8 cellular contexts compared by ENCODE assay signal in the genomic region with DNA sequence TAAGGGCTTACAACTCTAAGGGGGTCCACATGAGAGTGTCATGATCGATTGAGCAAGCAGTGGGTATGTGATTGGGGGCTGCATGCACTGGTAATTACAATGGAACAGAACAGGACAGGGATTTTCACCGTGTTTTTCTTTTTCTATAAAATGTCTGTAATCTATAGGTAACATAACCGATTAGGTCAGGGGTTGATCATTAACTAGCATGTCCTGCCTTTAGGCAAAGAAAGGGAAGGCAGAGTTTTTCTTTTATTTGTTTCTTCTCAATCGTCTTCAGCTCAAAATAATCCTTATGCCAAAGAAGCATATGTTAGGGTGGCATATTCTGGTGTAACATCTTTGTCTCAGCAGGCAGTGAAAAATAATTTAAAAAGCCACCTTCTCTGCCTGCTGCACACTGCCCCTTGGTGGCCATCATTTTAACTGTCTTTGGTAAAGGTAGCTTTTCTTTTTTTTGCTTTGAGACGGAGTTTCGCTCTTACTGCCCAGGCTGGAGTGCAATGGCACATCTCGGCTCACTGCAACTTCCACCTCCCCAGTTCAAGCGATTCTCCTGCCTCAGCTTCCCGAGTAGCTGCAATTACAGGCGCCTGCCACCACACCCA. TPM values are rescaled to one million over a fixed set of nuclear protein-coding genes. Genes with fewer than 3 reads are reported as not detected.
DNase-seq lines count a peak whose midpoint lies in the region; ATAC-seq and TF ChIP-seq lines count a peak whose summit lies in the region.

No MANE protein-coding gene starts in this region.

- no peaks in the 10 kb centered on the region for H3K36me3 Mint-ChIP-seq in stimulated activated memory B cell treated with anti-CD40 and anti-IgM and Interleukin-4, amounts not matched to agents 10 μg/mL and 1 μg/mL and 100 μg/mL, for 72 hours

- H3K4me3 Mint-ChIP-seq in stimulated activated memory B cell treated with anti-CD40 and anti-IgM and Interleukin-4, amounts not matched to agents 10 μg/mL and 1 μg/mL and 100 μg/mL, for 72 hours: peak overlapping the region; percentile 31

- TF ChIP-seq CTCF in cardiac muscle cell (IDR thresholded peaks at IDR 0.05; ENCODE audit: low read depth, low read length): peak; percentile 48
- TF ChIP-seq CTCF in right atrium auricular region (IDR thresholded peaks at IDR 0.05): peak in 1 of 2 donors; percentile 53
- peak; percentile 40 to 43 for TF ChIP-seq CTCF in left lung (IDR thresholded peaks at IDR 0.05)

- H3K27ac Mint-ChIP-seq in stimulated activated memory B cell treated with anti-CD40 and anti-IgM and Interleukin-4, amounts not matched to agents 10 μg/mL and 1 μg/mL and 100 μg/mL, for 72 hours: no peak overlapping the region

- DNase-seq in cardiac muscle cell (ENCODE audit: low read depth in 1 of 2, low spot score in 1 of 2) (peak; percentile 25 to 62), right atrium auricular region (ENCODE audit: low spot score) (no peak), RPMI8226 (peak; percentile 49), amniotic stem cell (lab: John Stamatoyannopoulos, UW) (peak; percentile 1), left lung (no peak), NCI-H128 (lab: John Stamatoyannopoulos, UW; ENCODE audit: unreplicated experiment) (no peak)

- peak; percentile 68 for ATAC-seq in HG02885 (IDR thresholded peaks at IDR 0.05; ENCODE audit: poor library complexity, unreplicated experiment)
- ATAC-seq in left lung: peak; percentile 84
- peak; percentile 76 for ATAC-seq in stimulated activated memory B cell treated with anti-CD40 and anti-IgM and Interleukin-4, amounts not matched to agents 10 μg/mL and 1 μg/mL and 100 μg/mL, for 72 hours

- H3K36me3 ChIP-seq in cardiac muscle cell (no peaks in the 10 kb centered on the region), right atrium auricular region (no peaks in the 10 kb centered on the region), left lung (no peaks in the 10 kb centered on the region)

- peaks cover 9% of the 10 kb centered on the region for H3K4me1 Mint-ChIP-seq in stimulated activated memory B cell treated with anti-CD40 and anti-IgM and Interleukin-4, amounts not matched to agents 10 μg/mL and 1 μg/mL and 100 μg/mL, for 72 hours

- H3K9me3 ChIP-seq in cardiac muscle cell (ENCODE audit: low read depth) (no peaks in the 10 kb centered on the region), right atrium auricular region (no peaks in the 10 kb centered on the region), left lung (no peaks in the 10 kb centered on the region)

- no peaks in the 10 kb centered on the region for H3K4me1 ChIP-seq in cardiac muscle cell (ENCODE audit: low read depth)
- H3K4me1 ChIP-seq in right atrium auricular region: no peaks in the 10 kb centered on the region
- no peaks in the 10 kb centered on the region for H3K4me1 ChIP-seq in left lung

- no peak overlapping the region for H3K4me3 ChIP-seq in cardiac muscle cell
- H3K4me3 ChIP-seq in right atrium auricular region: no peak overlapping the region
- H3K4me3 ChIP-seq in left lung: no peak overlapping the region

- H3K27me3 Mint-ChIP-seq in stimulated activated memory B cell treated with anti-CD40 and anti-IgM and Interleukin-4, amounts not matched to agents 10 μg/mL and 1 μg/mL and 100 μg/mL, for 72 hours: no peaks in the 10 kb centered on the region

- H3K27me3 ChIP-seq in cardiac muscle cell (no peaks in the 10 kb centered on the region), right atrium auricular region (no peaks in the 10 kb centered on the region), left lung (no peaks in the 10 kb centered on the region)

- H3K9me3 Mint-ChIP-seq in stimulated activated memory B cell treated with anti-CD40 and anti-IgM and Interleukin-4, amounts not matched to agents 10 μg/mL and 1 μg/mL and 100 μg/mL, for 72 hours: no peaks in the 10 kb centered on the region

- intact Hi-C loops in left lung (cut with DNase I): loop anchor here in 1 of 2 donors (10.0 kb wide), 1 partner anchor 205 kb away; no protein-coding TSS in a partner anchor

- H3K27ac ChIP-seq in cardiac muscle cell (no peak overlapping the region), right atrium auricular region (no peak overlapping the region), left lung (no peak overlapping the region)

RNA-seq across cellular contexts. Expression of a gene that starts 9.7 kb away (rescaled TPM):
- total RNA-seq in cardiac muscle cell (9.1 and 26.1 TPM in 2 replicates), right atrium auricular region (1 to 10 TPM; 6.7 to 8.8 TPM), left lung (10 to 100 TPM; 15.3 to 15.8 TPM)
- 18.3 and 23.0 TPM in 2 replicates for polyA plus RNA-seq in cardiac muscle cell

RNA-seq across cellular contexts. Expression of a gene that starts 33.2 kb away (rescaled TPM):
- total RNA-seq in cardiac muscle cell (24.1 and 27.0 TPM in 2 replicates), right atrium auricular region (10 to 100 TPM; 24.2 to 33.1 TPM), left lung (10 to 100 TPM; 51.0 to 68.5 TPM)
- polyA plus RNA-seq in cardiac muscle cell: 20.7 and 28.9 TPM in 2 replicates

Comparison
In these comparisons a context has a peak if more than half of its experiments do, and no peak if none do; other contexts are left out.
1. DNase-seq: peak in cardiac muscle cell (2 of 2), RPMI8226 (single experiment) and amniotic stem cell (single experiment); none in right atrium auricular region (single experiment), left lung (0 of 2) and NCI-H128 (single experiment).
2. Peak in every context shown above with its lines, with median percentiles within 50 percentile points of each other: ATAC-seq.